12 cellular contexts compared by ENCODE assay signal in genomic region chr11:134413334-134414035, GRCh38. TPM values are rescaled to one million over a fixed set of nuclear protein-coding genes. Genes with fewer than 3 reads are reported as not detected.
DNase-seq lines count a peak whose midpoint lies in the region; ATAC-seq and TF ChIP-seq lines count a peak whose summit lies in the region.
"Had no signal": no experiment of that assay in that cellular context is flagged by ENCODE, and none has a peak within 500 bp of the region (broad histone marks: within the 10 kb centered on the region; RNA-seq: fewer than 3 reads in every experiment).

No MANE protein-coding gene starts in this region.

- POLR2A ChIA-PET in naive thymus-derived CD8-positive, alpha-beta T cell (lab: Charles Lee) = no interaction called here

- intact Hi-C loops in dorsolateral prefrontal cortex (cut with DNase I) (loop anchor here in 1 of 2 donors (2.0 to 5.0 kb wide), 2 partner anchors 39 to 154 kb away; no protein-coding TSS in a partner anchor), left lung (cut with DNase I) (no loop called here)

- H3K4me1 ChIP-seq in BLaER1 (peaks cover 67% of the 10 kb centered on the region), left lung (no peaks in the 10 kb centered on the region)
- H3K4me1 ChIP-seq: right lobe of liver, SJSA1 had no signal

- in situ Hi-C loops in GM13977 (cut with MboI; ENCODE audit: low pct_unique_long_range_greater_than_20kb, low sequenced_read_pairs, unreplicated experiment) = no loop called here

- TF ChIP-seq CTCF in GM13977 (IDR thresholded peaks at IDR 0.05; ENCODE audit: extremely low read depth, insufficient read depth, missing control alignments) (no peak), dorsolateral prefrontal cortex (IDR thresholded peaks at IDR 0.05 in 54 of 56, conservative IDR thresholded peaks at IDR 0.05 in 2 of 56; ENCODE audit: low read depth in 1 of 56, partially characterized antibody in 56 of 56) (no peak), left lung (IDR thresholded peaks at IDR 0.05) (no peak)

- H3K4me2 ChIP-seq in BLaER1 = peak overlapping the region; percentile 88

- no peak for ATAC-seq in naive thymus-derived CD8-positive, alpha-beta T cell
- no peak for ATAC-seq in left lung
- ATAC-seq in GM21390 (IDR thresholded peaks at IDR 0.05; ENCODE audit: unreplicated experiment) = no peak
- ATAC-seq in GM18868 (IDR thresholded peaks at IDR 0.05; ENCODE audit: unreplicated experiment) = no peak

- DNase-seq in GM13977 (ENCODE audit: low spot score) = peak; percentile 35
- no peak for DNase-seq in dorsolateral prefrontal cortex
- no peak for DNase-seq in naive thymus-derived CD8-positive, alpha-beta T cell
- no peak for DNase-seq in left lung
- DNase-seq in activated CD4-positive, CD25-positive, alpha-beta regulatory T cell (lab: John Stamatoyannopoulos, UW) = no peak
- DNase-seq: esophagus squamous epithelium, NCI-H2171, right lobe of liver had no signal

- H3K36me3 ChIP-seq in BLaER1 = no peaks in the 10 kb centered on the region
- H3K36me3 ChIP-seq in left lung = no peaks in the 10 kb centered on the region
- H3K36me3 ChIP-seq: esophagus squamous epithelium, right lobe of liver, SJSA1 had no signal

- no peaks in the 10 kb centered on the region for H3K9me3 Mint-ChIP-seq in naive thymus-derived CD8-positive, alpha-beta T cell

- H3K4me3 ChIP-seq in BLaER1 (peak overlapping the region; percentile 68), dorsolateral prefrontal cortex (peak overlapping the region; percentile 59 to 88 (median 76)), left lung (no peak overlapping the region)
- H3K4me3 ChIP-seq: SJSA1 had no signal

- H3K27me3 Mint-ChIP-seq in naive thymus-derived CD8-positive, alpha-beta T cell = peaks cover 36 to 77% (median 62%) of the 10 kb centered on the region in 5 donors

- no peaks in the 10 kb centered on the region for H3K9me3 ChIP-seq in BLaER1
- H3K9me3 ChIP-seq in left lung = no peaks in the 10 kb centered on the region
- H3K9me3 ChIP-seq: esophagus squamous epithelium, right lobe of liver, SJSA1 had no signal

- peaks cover 0 to 2% (median 0%) of the 10 kb centered on the region in 3 donors for H3K36me3 Mint-ChIP-seq in naive thymus-derived CD8-positive, alpha-beta T cell

- peaks cover 43% of the 10 kb centered on the region for H3K27me3 ChIP-seq in BLaER1
- H3K27me3 ChIP-seq in dorsolateral prefrontal cortex = peaks cover 0 to 3% (median 0%) of the 10 kb centered on the region in 45 donors
- H3K27me3 ChIP-seq in left lung = peaks cover 28 to 93% of the 10 kb centered on the region in 2 donors
- H3K27me3 ChIP-seq: right lobe of liver had no signal

- peak overlapping the region in 1 of 10 donors; percentile 9 for H3K27ac Mint-ChIP-seq in naive thymus-derived CD8-positive, alpha-beta T cell

- peaks cover 17 to 28% (median 22%) of the 10 kb centered on the region in 4 donors for H3K4me1 Mint-ChIP-seq in naive thymus-derived CD8-positive, alpha-beta T cell

- peak overlapping the region; percentile 41 to 79 (median 72) for H3K4me3 Mint-ChIP-seq in naive thymus-derived CD8-positive, alpha-beta T cell

- H3K27ac ChIP-seq in BLaER1 (no peak overlapping the region), dorsolateral prefrontal cortex (peak overlapping the region; percentile 79 to 100 (median 98)), left lung (no peak overlapping the region)
- H3K27ac ChIP-seq: esophagus squamous epithelium, right lobe of liver, SJSA1 had no signal

- H4K20me1 ChIP-seq in BLaER1 = peaks cover 66% of the 10 kb centered on the region

- peak overlapping the region; percentile 32; the same call in 1 of the 2 replicates for H3K9ac ChIP-seq in BLaER1

RNA-seq across cellular contexts. Expression of gene B3GAT1, which starts 1.4 kb away (rescaled TPM):
- 100 to 1,000 TPM; 204 to 380 (median 266) TPM for total RNA-seq in dorsolateral prefrontal cortex
- total RNA-seq in naive thymus-derived CD8-positive, alpha-beta T cell = under 1 TPM in 1 of 2 experiments, not detected in 1; 0.05 TPM
- not detected for polyA plus RNA-seq in naive thymus-derived CD8-positive, alpha-beta T cell
- under 1 TPM; 0.32 to 0.58 TPM for total RNA-seq in left lung
- total RNA-seq: SJSA1 had no signal

Comparison
In these comparisons a context has a peak if more than half of its experiments do, and no peak if none do; other contexts are left out.
1. H3K27ac ChIP-seq: peak in dorsolateral prefrontal cortex (59 of 59); none in BLaER1 (single experiment) and left lung (0 of 2).
2. H3K4me3 ChIP-seq: peak in BLaER1 (single experiment) and dorsolateral prefrontal cortex (59 of 59); none in left lung (0 of 2).
3. RNA of gene B3GAT1, which starts 1.4 kb away (total RNA-seq): 204 to 380 TPM in dorsolateral prefrontal cortex; 0.32 to 0.58 TPM in left lung and 0.05 TPM in naive thymus-derived CD8-positive, alpha-beta T cell; every median in the first group is over 100 times any median in the second.